In the genomic region with DNA sequence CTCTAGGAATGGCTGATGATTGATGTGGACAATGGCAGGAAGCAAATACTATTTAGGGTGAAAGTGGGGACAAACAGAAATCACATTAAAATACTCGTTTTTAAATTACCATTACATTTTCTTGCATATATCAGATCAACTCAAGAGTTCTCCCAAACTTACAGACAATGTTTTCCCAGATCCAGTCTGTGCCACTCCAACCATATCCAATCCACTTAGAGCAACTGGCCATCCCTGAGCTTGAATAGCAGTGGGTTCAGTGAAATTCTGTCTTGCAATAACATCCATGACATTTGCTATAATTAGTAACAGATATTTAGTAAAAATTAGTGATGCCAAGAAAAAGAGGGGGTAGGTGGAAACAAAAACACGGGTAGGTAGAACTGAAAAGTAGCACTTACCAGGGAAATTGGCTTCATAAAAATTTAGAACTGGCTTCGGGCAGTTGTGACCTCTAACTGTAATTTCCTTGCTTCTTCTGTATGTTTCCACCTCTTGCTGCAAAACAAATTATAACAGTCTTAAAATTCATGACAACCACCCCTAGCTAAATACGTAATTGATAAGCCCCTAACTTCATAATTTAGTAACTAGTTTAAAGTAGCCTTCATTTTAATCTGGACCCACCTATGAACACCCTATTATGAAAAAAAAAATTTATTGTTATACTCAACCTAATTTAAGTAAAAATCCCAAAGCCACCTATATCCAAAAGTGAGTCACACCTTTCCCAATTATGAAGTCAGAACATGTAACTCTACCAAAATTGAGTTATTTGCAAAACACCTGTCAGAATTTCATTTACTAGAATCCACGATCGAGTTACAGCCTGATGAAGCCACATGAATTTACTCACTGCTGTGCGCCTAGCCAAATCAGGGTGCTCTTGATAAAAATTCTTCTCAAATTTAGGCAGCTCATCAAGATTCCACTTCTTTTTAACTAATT, we compare ENCODE assay signal across 8 cellular contexts. TPM values are rescaled to one million over a fixed set of nuclear protein-coding genes. Genes with fewer than 3 reads are reported as not detected.
A peak's percentile ranks its signal among the peaks of the same experiment; 100 is the strongest.
DNase-seq lines count a peak whose midpoint lies in the region; ATAC-seq and TF ChIP-seq lines count a peak whose summit lies in the region.

No MANE protein-coding gene starts in this region.

- peak overlapping the region; percentile 89 for H3K4me2 ChIP-seq in mammary epithelial cell (ENCODE audit: insufficient read depth, low read depth, low read length)

- H3K36me3 Mint-ChIP-seq in mesothelial cell of epicardium: peaks cover 47% of the 10 kb centered on the region

- intact Hi-C loops in heart right ventricle (cut with DNase I) (loop anchor here in 1 of 10 donors (10.0 kb wide), 1 partner anchor 679 kb away; the partner anchor contains the start of genes FTSJ3 and PSMC5), cardiac septum (cut with DNase I) (loop anchor here (10.0 kb wide), 1 partner anchor 659 kb away; the partner anchor contains the start of gene SMARCD2), mammary epithelial cell (cut with micrococcal nuclease) (no loop called here), aorta (cut with DNase I) (loop anchor here in 1 of 2 donors (10.0 kb wide), 1 partner anchor 359 kb away; no protein-coding TSS in a partner anchor), sciatic nerve (cut with DNase I) (no loop called here)

- H4K20me1 ChIP-seq in mammary epithelial cell (ENCODE audit: insufficient read depth, low read length): peaks cover 25% of the 10 kb centered on the region

- no peak for TF ChIP-seq CTCF in heart right ventricle (IDR thresholded peaks at IDR 0.05)
- no peak for TF ChIP-seq CTCF in mammary epithelial cell (conservative IDR thresholded peaks at IDR 0.05 in 1 of 2, IDR thresholded peaks at IDR 0.05 in 1 of 2; ENCODE audit: extremely low read depth in 1 of 2, insufficient read depth in 1 of 2, low read depth in 1 of 2, low read length in 2 of 2)
- no peak for TF ChIP-seq CTCF in mesothelial cell of epicardium (IDR thresholded peaks at IDR 0.05; ENCODE audit: unreplicated experiment)

- H3K27ac Mint-ChIP-seq in mesothelial cell of epicardium: peak overlapping the region; percentile 100

- WGBS in heart right ventricle, 2 donors: 16 to 27% methylated on average over 7 of the region's 7 CpGs
- WGBS in mammary epithelial cell (ENCODE audit: low coverage, missing lambda C conversion rate): 2% methylated on average over 7 of the region's 7 CpGs
- WGBS in aorta, 2 donors: 6 to 7% methylated on average over 7 of the region's 7 CpGs

- TSS peak; percentile 12 for BruUV-seq in mammary epithelial cell (replicated peaks; lab: Mats Ljungman, UMichigan)

- H3K4me1 ChIP-seq in heart right ventricle: peaks cover 8 to 74% (median 68%) of the 10 kb centered on the region in 9 donors
- peaks cover 61% of the 10 kb centered on the region for H3K4me1 ChIP-seq in mammary epithelial cell (ENCODE audit: insufficient read depth, low read length)
- no peaks in the 10 kb centered on the region for H3K4me1 ChIP-seq in aorta (ENCODE audit: control insufficient read depth in 1 of 2, insufficient read depth in 2 of 2, low read length in 2 of 2)

- in situ Hi-C loops in mammary epithelial cell (cut with MboI; ENCODE audit: low sequenced_read_pairs in 2 of 2): no loop called here

- H3K9ac ChIP-seq in mammary epithelial cell (ENCODE audit: insufficient read depth, low read length): peak overlapping the region; percentile 100

- no peaks in the 10 kb centered on the region for H3K27me3 Mint-ChIP-seq in mesothelial cell of epicardium (ENCODE audit: low read depth)

- ATAC-seq in heart right ventricle: no peak
- no peak for ATAC-seq in aorta (ENCODE audit: low FRiP score)
- ATAC-seq in sciatic nerve: no peak

- H3K4me3 ChIP-seq in heart right ventricle (peak overlapping the region; percentile 72 to 99 (median 91)), mammary epithelial cell (replicated peaks in 1 of 3; ENCODE audit: insufficient read depth in 1 of 3, low read depth in 2 of 3, low read length in 3 of 3) (peak overlapping the region; percentile 82 to 100 (median 97)), aorta (ENCODE audit: low read length in 2 of 2) (peak overlapping the region; percentile 62 to 89)

- peaks cover 39% of the 10 kb centered on the region for H3K4me1 Mint-ChIP-seq in mesothelial cell of epicardium

- H2AFZ ChIP-seq in mammary epithelial cell (ENCODE audit: low read depth, low read length): no peak overlapping the region

- dilution Hi-C loops in mammary epithelial cell (cut with HindIII; ENCODE audit: low sequenced_read_pairs): no loop called here

- no peaks in the 10 kb centered on the region for H3K9me3 ChIP-seq in heart right ventricle
- no peaks in the 10 kb centered on the region for H3K9me3 ChIP-seq in mammary epithelial cell (replicated peaks; ENCODE audit: insufficient read depth, low read length)
- H3K9me3 ChIP-seq in aorta (ENCODE audit: control insufficient read depth, low read length): no peaks in the 10 kb centered on the region

- DNase-seq in heart right ventricle (no peak), cardiac septum (ENCODE audit: low spot score) (no peak), mammary epithelial cell (no peak), mesothelial cell of epicardium (ENCODE audit: low spot score in 2 of 2, unreplicated experiment in 2 of 2) (no peak), aorta (no peak), NCI-H1048 (lab: John Stamatoyannopoulos, UW) (no peak), NCI-H748 (lab: John Stamatoyannopoulos, UW; ENCODE audit: unreplicated experiment) (no peak), sciatic nerve (ENCODE audit: low spot score) (no peak)

- H3K79me2 ChIP-seq in mammary epithelial cell (ENCODE audit: insufficient read depth, low read length): peaks cover 91% of the 10 kb centered on the region

- CTCF ChIA-PET in mammary epithelial cell (lab: Charles Lee; ENCODE audit: low non-redundant PET): interaction anchor here (0.6 kb wide), 1 partner anchor 459 kb away, joined by 3 read pairs; no protein-coding TSS in a partner anchor

- peak overlapping the region in 9 of 10 donors; percentile 86 to 100 (median 99) for H3K27ac ChIP-seq in heart right ventricle
- peak overlapping the region; percentile 99 for H3K27ac ChIP-seq in mammary epithelial cell (ENCODE audit: insufficient read depth, low read depth, low read length)
- no peak overlapping the region for H3K27ac ChIP-seq in aorta (ENCODE audit: low read depth in 1 of 2, low read length in 2 of 2)

- H3K9me3 Mint-ChIP-seq in mesothelial cell of epicardium: no peaks in the 10 kb centered on the region

- H3K27me3 ChIP-seq in heart right ventricle (no peaks in the 10 kb centered on the region), mammary epithelial cell (ENCODE audit: insufficient read depth, low read length) (no peaks in the 10 kb centered on the region), aorta (ENCODE audit: control insufficient read depth in 1 of 2, insufficient read depth in 2 of 2, low read length in 1 of 2) (peaks cover 0 to 1% of the 10 kb centered on the region in 2 donors)

- H3K4me3 Mint-ChIP-seq in mesothelial cell of epicardium: peak overlapping the region; percentile 100

- H3K36me3 ChIP-seq in heart right ventricle: peaks cover 0 to 65% (median 55%) of the 10 kb centered on the region in 9 donors
- H3K36me3 ChIP-seq in mammary epithelial cell (ENCODE audit: insufficient read depth, low read length): peaks cover 50% of the 10 kb centered on the region
- H3K36me3 ChIP-seq in aorta (ENCODE audit: control insufficient read depth in 1 of 2, insufficient read depth in 2 of 2, low read length in 1 of 2): peaks cover 12% of the 10 kb centered on the region in 2 donors

RNA-seq across cellular contexts. Expression of gene DDX5, which starts 2.0 kb away (rescaled TPM):
- 100 to 1,000 TPM; 301 to 474 (median 349) TPM for total RNA-seq in heart right ventricle
- 100 to 1,000 TPM; 215 to 456 TPM for polyA plus RNA-seq in heart right ventricle
- total RNA-seq in cardiac septum: 443 TPM
- total RNA-seq in mammary epithelial cell: 100 to 1,000 TPM; 365 to 726 TPM
- 459 TPM for polyA plus RNA-seq in mammary epithelial cell
- 589 TPM for polyA minus RNA-seq in mammary epithelial cell
- 886 to 925 TPM (median 921 TPM) in 3 replicates for total RNA-seq in mesothelial cell of epicardium
- total RNA-seq in aorta: 100 to 1,000 TPM; 901 to 936 TPM
- 100 to 1,000 TPM; 213 to 952 TPM for polyA plus RNA-seq in aorta
- 667 TPM for total RNA-seq in sciatic nerve

RNA-seq across cellular contexts. Expression of gene CEP95, which starts 2.7 kb away (rescaled TPM):
- total RNA-seq in heart right ventricle: 10 to 100 TPM in 9 of 10 donors, 1 to 10 TPM in 1; 8.6 to 19.7 (median 14.6) TPM
- polyA plus RNA-seq in heart right ventricle: 10 to 100 TPM; 11.7 to 62.4 TPM
- 16.4 TPM for total RNA-seq in cardiac septum
- total RNA-seq in mammary epithelial cell: 10 to 100 TPM; 18.7 to 36.5 TPM
- 14.6 TPM for polyA plus RNA-seq in mammary epithelial cell
- 19.4 TPM for polyA minus RNA-seq in mammary epithelial cell
- total RNA-seq in mesothelial cell of epicardium: 128 to 135 TPM (median 132 TPM) in 3 replicates
- total RNA-seq in aorta: 10 to 100 TPM; 39.7 to 49.8 TPM
- 10 to 100 TPM; 22.7 to 96.4 TPM for polyA plus RNA-seq in aorta
- total RNA-seq in sciatic nerve: 72.0 TPM

RNA-seq across cellular contexts. Expression of gene POLG2, which starts 7.2 kb away (rescaled TPM):
- total RNA-seq in heart right ventricle (10 to 100 TPM in 3 of 10 donors, 1 to 10 TPM in 7; 5.1 to 11.1 (median 6.5) TPM), cardiac septum (8.0 TPM), mammary epithelial cell (10 to 100 TPM in 1 of 2 donors, 1 to 10 TPM in 1; 3.8 to 17.7 TPM), mesothelial cell of epicardium (30.9 to 32.2 TPM (median 31.7 TPM) in 3 replicates), aorta (10 to 100 TPM; 12.8 to 20.6 TPM), sciatic nerve (19.4 TPM)
- polyA plus RNA-seq in heart right ventricle (1 to 10 TPM; 4.8 to 7.2 TPM), mammary epithelial cell (5.1 TPM), aorta (10 to 100 TPM; 10.0 to 19.2 TPM)
- polyA minus RNA-seq in mammary epithelial cell: 3.4 TPM

RNA-seq across cellular contexts. Expression of gene MILR1, which starts 55.2 kb away (rescaled TPM):
- 10 to 100 TPM in 1 of 10 donors, 1 to 10 TPM in 9; 1.0 to 13.3 (median 1.2) TPM for total RNA-seq in heart right ventricle
- 1 to 10 TPM; 1.5 to 3.3 TPM for polyA plus RNA-seq in heart right ventricle
- total RNA-seq in cardiac septum: 3.6 TPM
- total RNA-seq in mammary epithelial cell: under 1 TPM in 1 of 2 donors, not detected in 1; 0.33 TPM
- 2.5 TPM for polyA plus RNA-seq in mammary epithelial cell
- not detected for polyA minus RNA-seq in mammary epithelial cell
- 0.40 to 0.54 TPM in 2 of 3 replicates, not detected in the other for total RNA-seq in mesothelial cell of epicardium
- total RNA-seq in aorta: 10 to 100 TPM; 13.0 to 29.8 TPM
- polyA plus RNA-seq in aorta: 10 to 100 TPM; 12.0 TPM
- total RNA-seq in sciatic nerve: 13.5 TPM

Comparison
In these comparisons a context has a peak if more than half of its experiments do, and no peak if none do; other contexts are left out.
1. H3K27ac ChIP-seq: peak in heart right ventricle (9 of 10) and mammary epithelial cell (single experiment); none in aorta (0 of 2).
2. Peak in every context shown above with its lines, with median percentiles within 50 percentile points of each other: H3K4me3 ChIP-seq.